Comparison of ENCODE assay signal across 22 cellular contexts in genomic region chr15:86201313-86202008, GRCh38.
DNase-seq lines count a peak whose midpoint lies in the region; ATAC-seq, FAIRE-seq and TF ChIP-seq lines count a peak whose summit lies in the region.
"Had no signal": no experiment of that assay in that cellular context is flagged by ENCODE, and none has a peak within 500 bp of the region (broad histone marks: within the 10 kb centered on the region; RNA-seq: fewer than 3 reads in every experiment).

No MANE protein-coding gene starts in this region.

- H3F3A ChIP-seq in smooth muscle cell (ENCODE audit: low read depth): no peaks in the 10 kb centered on the region

- H3K36me3 Mint-ChIP-seq in endodermal cell (ENCODE audit: low read depth) (no peaks in the 10 kb centered on the region), type B pancreatic cell (no peaks in the 10 kb centered on the region)
- no peaks in the 10 kb centered on the region for H3K36me3 Mint-ChIP-seq in stimulated activated effector memory CD8-positive, alpha-beta T cell treated with anti-CD3 and anti-CD28 coated beads, Interleukin-12 subunit alpha, Interleukin-12 subunit beta, amount 100 ng/mL, for 72 hours

- FAIRE-seq in HepG2 (lab: Jason Lieb, UNC): no peak
- FAIRE-seq: D721Med, H54, RCC 7860 had no signal

- no peak for ATAC-seq in HepG2
- ATAC-seq in right lobe of liver: no peak
- peak; percentile 36; the same call in 1 of the 3 replicates for ATAC-seq in SK-N-SH treated with all-trans-retinoic acid at 6 μM for 48 hours
- peak; percentile 59 for ATAC-seq in stimulated activated effector memory CD8-positive, alpha-beta T cell treated with anti-CD3 and anti-CD28 coated beads, Interleukin-12 subunit alpha, Interleukin-12 subunit beta, amount 100 ng/mL, for 72 hours

- POLR2A ChIA-PET in HepG2 (lab: Yijun Ruan, JAX): no interaction called here

- no peak overlapping the region for H3K27ac ChIP-seq in HepG2 (ENCODE audit: extremely low read length, insufficient read depth, low read length)
- no peak overlapping the region for H3K27ac ChIP-seq in right lobe of liver
- H3K27ac ChIP-seq in endodermal cell (ENCODE audit: low read depth, low read length): no peak overlapping the region
- no peak overlapping the region for H3K27ac ChIP-seq in esophagus squamous epithelium
- no peak overlapping the region for H3K27ac ChIP-seq in smooth muscle cell (ENCODE audit: low read depth)
- H3K27ac ChIP-seq: SJSA1 had no signal

- H3K4me3 ChIP-seq in HepG2 (replicated peaks in 1 of 3; ENCODE audit: insufficient read depth in 1 of 3, low read depth in 2 of 3, low read length in 3 of 3) (no peak overlapping the region), right lobe of liver (no peak overlapping the region), endodermal cell (ENCODE audit: low read length) (no peak overlapping the region), esophagus squamous epithelium (no peak overlapping the region), smooth muscle cell (no peak overlapping the region)
- H3K4me3 ChIP-seq: SJSA1 had no signal

- H3K9me3 ChIP-seq in HepG2 (ENCODE audit: low read length) (no peaks in the 10 kb centered on the region), right lobe of liver (no peaks in the 10 kb centered on the region), endodermal cell (ENCODE audit: control insufficient read depth, low read length) (no peaks in the 10 kb centered on the region), esophagus squamous epithelium (no peaks in the 10 kb centered on the region), smooth muscle cell (replicated peaks; ENCODE audit: low read depth) (no peaks in the 10 kb centered on the region)
- H3K9me3 ChIP-seq: BE2C, SJSA1 had no signal

- H3K9ac ChIP-seq in HepG2 (ENCODE audit: insufficient read depth, low read depth, low read length) (no peak overlapping the region), endodermal cell (ENCODE audit: extremely low read depth, low read length, poor library complexity, severe bottlenecking) (no peak overlapping the region), smooth muscle cell (ENCODE audit: low read depth) (no peak overlapping the region)

- H3K4me3 Mint-ChIP-seq in endodermal cell (no peak overlapping the region), type B pancreatic cell (no peak overlapping the region)
- H3K4me3 Mint-ChIP-seq in stimulated activated effector memory CD8-positive, alpha-beta T cell treated with anti-CD3 and anti-CD28 coated beads, Interleukin-12 subunit alpha, Interleukin-12 subunit beta, amount 100 ng/mL, for 72 hours: no peak overlapping the region

- H4K20me1 ChIP-seq in HepG2 (ENCODE audit: insufficient read depth, low read length) (no peaks in the 10 kb centered on the region), smooth muscle cell (ENCODE audit: low read depth) (no peaks in the 10 kb centered on the region)

- peaks cover 12% of the 10 kb centered on the region for H3K4me1 Mint-ChIP-seq in endodermal cell
- no peaks in the 10 kb centered on the region for H3K4me1 Mint-ChIP-seq in stimulated activated effector memory CD8-positive, alpha-beta T cell treated with anti-CD3 and anti-CD28 coated beads, Interleukin-12 subunit alpha, Interleukin-12 subunit beta, amount 100 ng/mL, for 72 hours
- H3K4me1 Mint-ChIP-seq in type B pancreatic cell (ENCODE audit: unreplicated experiment): no peaks in the 10 kb centered on the region

- H3K4me1 ChIP-seq in HepG2 (ENCODE audit: insufficient read depth, low read length): no peaks in the 10 kb centered on the region
- no peaks in the 10 kb centered on the region for H3K4me1 ChIP-seq in right lobe of liver
- peaks cover 4% of the 10 kb centered on the region for H3K4me1 ChIP-seq in endodermal cell (ENCODE audit: control insufficient read depth, insufficient read depth, low read length)
- H3K4me1 ChIP-seq in esophagus squamous epithelium: no peaks in the 10 kb centered on the region
- H3K4me1 ChIP-seq in smooth muscle cell (ENCODE audit: low read depth): no peaks in the 10 kb centered on the region
- H3K4me1 ChIP-seq: BE2C, SJSA1 had no signal

- TF ChIP-seq POLR2A in HepG2 (IDR thresholded peaks at IDR 0.05; ENCODE audit: insufficient read depth in 1 of 2, low read depth in 2 of 2, low read length in 2 of 2) (no peak), right lobe of liver (IDR thresholded peaks at IDR 0.05) (no peak), esophagus squamous epithelium (IDR thresholded peaks at IDR 0.05) (no peak)

- H3K36me3 ChIP-seq in HepG2 (replicated peaks in 1 of 2; ENCODE audit: control insufficient read depth in 1 of 2, insufficient read depth in 2 of 2, low read length in 2 of 2): no peaks in the 10 kb centered on the region
- no peaks in the 10 kb centered on the region for H3K36me3 ChIP-seq in right lobe of liver
- no peaks in the 10 kb centered on the region for H3K36me3 ChIP-seq in endodermal cell (ENCODE audit: control insufficient read depth, insufficient read depth, low read length)
- no peaks in the 10 kb centered on the region for H3K36me3 ChIP-seq in esophagus squamous epithelium
- no peaks in the 10 kb centered on the region for H3K36me3 ChIP-seq in smooth muscle cell (ENCODE audit: low read depth)
- H3K36me3 ChIP-seq: BE2C, SJSA1 had no signal

- H3K4me2 ChIP-seq in HepG2 (ENCODE audit: low read depth, low read length): no peak overlapping the region
- no peak overlapping the region for H3K4me2 ChIP-seq in smooth muscle cell

- TF ChIP-seq CTCF in HepG2 (CRISPR knock-in tag; IDR thresholded peaks at IDR 0.05) (no peak), right lobe of liver (IDR thresholded peaks at IDR 0.05) (no peak), endodermal cell (conservative IDR thresholded peaks at IDR 0.05) (peak; percentile 24), type B pancreatic cell (conservative IDR thresholded peaks at IDR 0.05) (no peak), esophagus squamous epithelium (IDR thresholded peaks at IDR 0.05) (no peak), smooth muscle cell (IDR thresholded peaks at IDR 0.05; ENCODE audit: borderline replicate concordance, insufficient read depth, poor library complexity, severe bottlenecking) (no peak)

- in situ Hi-C loops in HepG2 (cut with HindIII; ENCODE audit: extremely low pct_ligation_motif_present, low pct_unique_long_range_greater_than_20kb): no loop called here

- TF ChIP-seq EP300 in HepG2 (IDR thresholded peaks at IDR 0.05; ENCODE audit: low read depth in 2 of 2, low read length in 2 of 2): no peak
- no peak for TF ChIP-seq EP300 in HepG2 (CRISPR knock-in tag; IDR thresholded peaks at IDR 0.05; ENCODE audit: borderline replicate concordance)

- H3K27me3 Mint-ChIP-seq in endodermal cell (ENCODE audit: insufficient read depth) (peaks cover 58% of the 10 kb centered on the region), type B pancreatic cell (peaks cover 21% of the 10 kb centered on the region)

- H2AFZ ChIP-seq in HepG2 (ENCODE audit: low read length) (no peak overlapping the region), smooth muscle cell (ENCODE audit: low read depth) (no peak overlapping the region)

- H3K27ac Mint-ChIP-seq in endodermal cell (no peak overlapping the region), type B pancreatic cell (no peak overlapping the region)
- H3K27ac Mint-ChIP-seq in stimulated activated effector memory CD8-positive, alpha-beta T cell treated with anti-CD3 and anti-CD28 coated beads, Interleukin-12 subunit alpha, Interleukin-12 subunit beta, amount 100 ng/mL, for 72 hours: no peak overlapping the region

- no peak for TF ChIP-seq RAD21 in HepG2 (CRISPR knock-in tag; IDR thresholded peaks at IDR 0.05)

- DNase-seq in HepG2 (ENCODE audit: low spot score): no peak
- no peak for DNase-seq in right lobe of liver
- no peak for DNase-seq in endodermal cell
- DNase-seq in stimulated activated effector memory CD8-positive, alpha-beta T cell treated with anti-CD3 and anti-CD28 coated beads, Interleukin-12 subunit alpha, Interleukin-12 subunit beta, amount 100 ng/mL, for 72 hours (ENCODE audit: low spot score in 2 of 2): no peak
- no peak for DNase-seq in type B pancreatic cell (ENCODE audit: extremely low spot score, unreplicated experiment)
- no peak for DNase-seq in esophagus squamous epithelium (lab: John Stamatoyannopoulos, UW)
- DNase-seq in smooth muscle cell (lab: John Stamatoyannopoulos, UW; ENCODE audit: unreplicated experiment): no peak
- DNase-seq: BE2C, EL, IMR-90, MV-4-11, NCI-H1694, NCI-H2081, NCI-H2171, NCI-H345, NCI-H524, OCI-M1 had no signal

- CTCF ChIA-PET in HepG2 (lab: Yijun Ruan, JAX; ENCODE audit: low intra/inter-chr PET ratio, low total read pairs): no interaction called here

- no TSS peak for BruUV-seq in HepG2 (replicated peaks; lab: Mats Ljungman, UMichigan)

- 58% methylated on average over 3 of the region's 3 CpGs for WGBS in HepG2 (ENCODE audit: low lambda C conversion rate)
- WGBS in right lobe of liver (ENCODE audit: insufficient coverage, low coverage, low lambda C conversion rate, missing lambda C conversion rate): 59% methylated on average over 3 of the region's 3 CpGs
- 90 to 93% methylated on average over 3 of the region's 3 CpGs for WGBS in endodermal cell (ENCODE audit: insufficient coverage in 1 of 2, insufficient read length in 1 of 2), 2 experiments
- 77 to 90% methylated on average over 3 of the region's 3 CpGs for WGBS in esophagus squamous epithelium, 2 donors
- 56% methylated on average over 3 of the region's 3 CpGs for WGBS in smooth muscle cell (ENCODE audit: low lambda C conversion rate)

- H3K27me3 ChIP-seq in HepG2 (ENCODE audit: control insufficient read depth in 1 of 2, insufficient read depth in 2 of 2, low read length in 2 of 2): no peaks in the 10 kb centered on the region
- no peaks in the 10 kb centered on the region for H3K27me3 ChIP-seq in right lobe of liver
- H3K27me3 ChIP-seq in endodermal cell (ENCODE audit: control insufficient read depth, insufficient read depth, low read length, poor library complexity, severe bottlenecking): peaks cover 59% of the 10 kb centered on the region
- no peaks in the 10 kb centered on the region for H3K27me3 ChIP-seq in esophagus squamous epithelium
- no peaks in the 10 kb centered on the region for H3K27me3 ChIP-seq in smooth muscle cell (ENCODE audit: low read depth)
- H3K27me3 ChIP-seq: BE2C, SJSA1 had no signal

- intact Hi-C loops in HepG2 (cut with micrococcal nuclease; ENCODE audit: unreplicated experiment) (no loop called here), right lobe of liver (cut with DNase I) (no loop called here), esophagus squamous epithelium (cut with DNase I) (no loop called here)

- H3K79me2 ChIP-seq in HepG2 (ENCODE audit: insufficient read depth, low read length) (no peaks in the 10 kb centered on the region), smooth muscle cell (ENCODE audit: low read depth) (no peaks in the 10 kb centered on the region)

- H3K9me3 Mint-ChIP-seq in endodermal cell: no peaks in the 10 kb centered on the region
- no peaks in the 10 kb centered on the region for H3K9me3 Mint-ChIP-seq in stimulated activated effector memory CD8-positive, alpha-beta T cell treated with anti-CD3 and anti-CD28 coated beads, Interleukin-12 subunit alpha, Interleukin-12 subunit beta, amount 100 ng/mL, for 72 hours
- no peaks in the 10 kb centered on the region for H3K9me3 Mint-ChIP-seq in type B pancreatic cell

TF ChIP-seq in HepG2, 621 proteins besides CTCF, POLR2A, EP300 and RAD21 (continues in another document):
- no peak for TF ChIP-seq ZNF282 (IDR thresholded peaks at IDR 0.05; ENCODE audit: partially characterized antibody)

TF ChIP-seq in SK-N-SH treated with all-trans-retinoic acid at 6 μM for 48 hours, 23 proteins besides CTCF, POLR2A, EP300 and RAD21 (continues in another document):
- TF ChIP-seq BACH2 (CRISPR knock-in tag; IDR thresholded peaks at IDR 0.05; ENCODE audit: borderline replicate concordance): no peak

Comparison
In these comparisons a context has a peak if more than half of its experiments do, and no peak if none do; other contexts are left out.
1. ATAC-seq: peak in SK-N-SH treated with all-trans-retinoic acid at 6 μM for 48 hours (single experiment) and stimulated activated effector memory CD8-positive, alpha-beta T cell treated with anti-CD3 and anti-CD28 coated beads, Interleukin-12 subunit alpha, Interleukin-12 subunit beta, amount 100 ng/mL, for 72 hours (single experiment); none in HepG2 (single experiment) and right lobe of liver (0 of 4).